ENCODE assay signal across 1 cellular context in the genomic region with DNA sequence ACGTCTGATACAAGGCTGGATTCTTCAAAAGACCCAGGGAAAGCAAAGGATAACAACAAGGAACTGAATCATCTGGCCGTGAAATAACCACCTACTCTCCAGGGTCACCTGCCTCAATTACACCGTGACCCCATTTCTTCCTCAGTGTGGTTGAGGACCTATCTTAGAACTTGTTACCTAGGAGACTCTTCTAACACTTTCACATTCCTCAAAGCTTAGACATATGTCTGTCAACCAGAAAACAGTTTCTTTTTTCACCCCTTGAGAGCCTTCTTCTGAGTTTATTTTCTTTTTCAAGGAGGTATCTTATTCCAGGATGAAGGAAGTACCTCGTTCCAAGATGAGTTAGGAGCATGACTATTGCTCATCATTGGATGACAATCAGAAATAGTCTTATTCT.
TF ChIP-seq lines count a peak whose summit lies in the region.

No MANE protein-coding gene starts in this region.

TF ChIP-seq in IMR-90, 13 proteins besides CTCF, POLR2A, EP300 and RAD21:
- TF ChIP-seq, protein P1, sequence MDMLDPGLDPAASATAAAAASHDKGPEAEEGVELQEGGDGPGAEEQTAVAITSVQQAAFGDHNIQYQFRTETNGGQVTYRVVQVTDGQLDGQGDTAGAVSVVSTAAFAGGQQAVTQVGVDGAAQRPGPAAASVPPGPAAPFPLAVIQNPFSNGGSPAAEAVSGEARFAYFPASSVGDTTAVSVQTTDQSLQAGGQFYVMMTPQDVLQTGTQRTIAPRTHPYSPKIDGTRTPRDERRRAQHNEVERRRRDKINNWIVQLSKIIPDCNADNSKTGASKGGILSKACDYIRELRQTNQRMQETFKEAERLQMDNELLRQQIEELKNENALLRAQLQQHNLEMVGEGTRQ (IDR thresholded peaks at IDR 0.05; ENCODE audit: low read depth, low read length) = no peak
- TF ChIP-seq RCOR1 (IDR thresholded peaks at IDR 0.05; ENCODE audit: insufficient replicate concordance, low read length) (no peak), CHD1 (IDR thresholded peaks at IDR 0.05; ENCODE audit: low read depth, low read length) (no peak), MXI1 (IDR thresholded peaks at IDR 0.05; ENCODE audit: borderline replicate concordance, low read depth, low read length) (no peak), SMC3 (IDR thresholded peaks at IDR 0.05; ENCODE audit: low read depth, low read length) (no peak), MAFK (IDR thresholded peaks at IDR 0.05; ENCODE audit: low read depth, low read length) (no peak), CEBPB (IDR thresholded peaks at IDR 0.05; ENCODE audit: low read depth, low read length) (no peak), BHLHE40 (IDR thresholded peaks at IDR 0.05; ENCODE audit: low read depth, low read length) (no peak), NFE2L2 (IDR thresholded peaks at IDR 0.05; ENCODE audit: low read depth, low read length) (no peak), RFX5 (IDR thresholded peaks at IDR 0.05; ENCODE audit: low read depth, low read length) (no peak), FOS (IDR thresholded peaks at IDR 0.05; ENCODE audit: low read depth, low read length) (no peak), MAZ (IDR thresholded peaks at IDR 0.05; ENCODE audit: borderline replicate concordance, low read depth, low read length) (no peak)
- TF ChIP-seq, protein P2, sequence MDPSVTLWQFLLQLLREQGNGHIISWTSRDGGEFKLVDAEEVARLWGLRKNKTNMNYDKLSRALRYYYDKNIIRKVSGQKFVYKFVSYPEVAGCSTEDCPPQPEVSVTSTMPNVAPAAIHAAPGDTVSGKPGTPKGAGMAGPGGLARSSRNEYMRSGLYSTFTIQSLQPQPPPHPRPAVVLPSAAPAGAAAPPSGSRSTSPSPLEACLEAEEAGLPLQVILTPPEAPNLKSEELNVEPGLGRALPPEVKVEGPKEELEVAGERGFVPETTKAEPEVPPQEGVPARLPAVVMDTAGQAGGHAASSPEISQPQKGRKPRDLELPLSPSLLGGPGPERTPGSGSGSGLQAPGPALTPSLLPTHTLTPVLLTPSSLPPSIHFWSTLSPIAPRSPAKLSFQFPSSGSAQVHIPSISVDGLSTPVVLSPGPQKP (IDR thresholded peaks at IDR 0.05; ENCODE audit: borderline replicate concordance, low read depth, low read length) = no peak
